Comparison of ENCODE assay signal across 22 cellular contexts in genomic region chr7:31816810-31817209, GRCh38.
"Had no signal": no experiment of that assay in that cellular context is flagged by ENCODE, and none has a peak within 500 bp of the region (broad histone marks: within the 10 kb centered on the region; RNA-seq: fewer than 3 reads in every experiment).

No MANE protein-coding gene starts in this region.

- H3K4me3 Mint-ChIP-seq: IgD-negative memory B cell had no signal

- FAIRE-seq: K562 had no signal

- H3K27me3 Mint-ChIP-seq: IgD-negative memory B cell had no signal

- ATAC-seq: K562, Panc1, SK-N-SH treated with all-trans-retinoic acid at 6 μM for 48 hours had no signal

- H3K27ac ChIP-seq: KMS-11, RWPE1, SJCRH30 had no signal

- H3K4me3 ChIP-seq: K562, SJCRH30 had no signal

- H3K36me3 ChIP-seq: SJCRH30 had no signal

- H3K4me1 ChIP-seq: SJCRH30 had no signal

- H3K9ac ChIP-seq: KMS-11 had no signal

- H3K9me3 ChIP-seq: SJCRH30 had no signal

- H3K4me2 ChIP-seq: KMS-11 had no signal

- H3K36me3 Mint-ChIP-seq: IgD-negative memory B cell had no signal

- H3K27ac Mint-ChIP-seq: IgD-negative memory B cell had no signal

- DNase-seq: Kasumi-1, MM.1S, NCI-H1092 treated with DMSO at 0.1 percent for 48 hours, NCI-H1436, NCI-H187, NCI-H2029, NCI-H2081 treated with DMSO at 0.1 percent for 48 hours, NCI-H2171, NCI-H226, NCI-H446, NCI-H510A, NCI-H524 treated with DMSO at 0.1 percent for 48 hours, NCI-H69, NCI-H774, SHP77 treated with DMSO at 0.1 percent for 48 hours, SJCRH30 had no signal

- H3K9me3 Mint-ChIP-seq: IgD-negative memory B cell had no signal
